15 cellular contexts compared by ENCODE assay signal in the genomic region with DNA sequence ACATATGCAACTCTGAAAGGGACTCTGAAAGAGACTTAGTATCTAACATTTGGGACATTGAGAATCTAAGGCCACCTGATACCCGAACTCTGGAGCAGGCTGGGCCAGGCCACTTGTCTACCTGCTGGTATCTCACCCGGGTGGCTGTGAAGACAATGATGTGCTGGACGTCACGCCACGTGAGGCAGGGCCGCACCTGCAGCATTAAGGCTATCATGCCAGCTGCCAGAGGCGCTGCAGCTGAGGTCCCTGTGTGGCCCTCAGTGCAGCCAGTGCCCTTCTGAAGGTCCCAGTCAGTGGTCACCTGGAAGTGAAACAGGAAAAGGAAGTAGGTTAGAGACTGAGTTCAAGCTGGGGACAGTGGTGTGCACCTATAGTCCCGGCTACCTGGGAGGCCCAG. TPM values are rescaled to one million over a fixed set of nuclear protein-coding genes. Genes with fewer than 3 reads are reported as not detected.
DNase-seq lines count a peak whose midpoint lies in the region; ATAC-seq and TF ChIP-seq lines count a peak whose summit lies in the region.
"Had no signal": no experiment of that assay in that cellular context is flagged by ENCODE, and none has a peak within 500 bp of the region (broad histone marks: within the 10 kb centered on the region; RNA-seq: fewer than 3 reads in every experiment).

No MANE protein-coding gene starts in this region.

- peak overlapping the region; percentile 18 for H3K27ac ChIP-seq in duodenal mucosa (ENCODE audit: low read depth, low read length)
- H3K27ac ChIP-seq in tibial nerve, result peak overlapping the region; percentile 75 to 93 (median 87)
- H3K27ac ChIP-seq: PC-9 had no signal

- H3K4me1 ChIP-seq in duodenal mucosa (ENCODE audit: control insufficient read depth in 1 of 2, insufficient read depth in 2 of 2, low read length in 2 of 2), result peaks cover 29 to 51% of the 10 kb centered on the region in 2 donors
- peaks cover 10 to 87% (median 44%) of the 10 kb centered on the region in 4 donors for H3K4me1 ChIP-seq in tibial nerve

- no peak overlapping the region for H3K9ac ChIP-seq in duodenal mucosa (ENCODE audit: low read depth in 1 of 2, low read length in 2 of 2)

- peaks cover 15 to 26% of the 10 kb centered on the region in 2 donors for H3K36me3 Mint-ChIP-seq in activated T-cell treated with anti-CD3 and anti-CD28 coated beads, Interleukin-2, amount 50 U/mL, for 72 hours (ENCODE audit: insufficient read depth in 2 of 2)
- peaks cover 23% of the 10 kb centered on the region for H3K36me3 Mint-ChIP-seq in osteocyte (ENCODE audit: unreplicated experiment)

- ATAC-seq in activated T-cell treated with anti-CD3 and anti-CD28 coated beads, Interleukin-2, amount 50 U/mL, for 72 hours (replicated peaks in 1 of 2), result no peak
- ATAC-seq: left lobe of liver had no signal

- no peak for TF ChIP-seq POLR2A in tibial nerve (IDR thresholded peaks at IDR 0.05)

- H3K27me3 Mint-ChIP-seq in activated T-cell treated with anti-CD3 and anti-CD28 coated beads, Interleukin-2, amount 50 U/mL, for 72 hours (ENCODE audit: low read depth), result no peaks in the 10 kb centered on the region
- no peaks in the 10 kb centered on the region for H3K27me3 Mint-ChIP-seq in osteocyte (ENCODE audit: unreplicated experiment)
- H3K27me3 Mint-ChIP-seq: activated naive CD4-positive, alpha-beta T cell treated with anti-CD3 and anti-CD28 coated beads, Interleukin-2, amount 50 U/mL, for 24 hours; CD4-positive, CD25-positive, alpha-beta regulatory T cell had no signal

- TF ChIP-seq CTCF in osteocyte (IDR thresholded peaks at IDR 0.05) (no peak), tibial nerve (IDR thresholded peaks at IDR 0.05) (no peak)

- H3K27me3 ChIP-seq in duodenal mucosa (ENCODE audit: control insufficient read depth in 1 of 2, insufficient read depth in 2 of 2, low read length in 2 of 2) (no peaks in the 10 kb centered on the region), tibial nerve (no peaks in the 10 kb centered on the region)

- TF ChIP-seq EP300 in tibial nerve (IDR thresholded peaks at IDR 0.05), result no peak

- no peaks in the 10 kb centered on the region for H3K9me3 Mint-ChIP-seq in activated T-cell treated with anti-CD3 and anti-CD28 coated beads, Interleukin-2, amount 50 U/mL, for 72 hours
- H3K9me3 Mint-ChIP-seq in osteocyte (ENCODE audit: unreplicated experiment), result no peaks in the 10 kb centered on the region
- H3K9me3 Mint-ChIP-seq: activated naive CD4-positive, alpha-beta T cell treated with anti-CD3 and anti-CD28 coated beads, Interleukin-2, amount 50 U/mL, for 24 hours; CD4-positive, CD25-positive, alpha-beta regulatory T cell had no signal

- no peak overlapping the region for H3K4me3 Mint-ChIP-seq in activated T-cell treated with anti-CD3 and anti-CD28 coated beads, Interleukin-2, amount 50 U/mL, for 72 hours
- H3K4me3 Mint-ChIP-seq in osteocyte (ENCODE audit: unreplicated experiment), result no peak overlapping the region
- H3K4me3 Mint-ChIP-seq: activated naive CD4-positive, alpha-beta T cell treated with anti-CD3 and anti-CD28 coated beads, Interleukin-2, amount 50 U/mL, for 24 hours; CD4-positive, CD25-positive, alpha-beta regulatory T cell had no signal

- H3K4me3 ChIP-seq in duodenal mucosa (ENCODE audit: low read depth in 1 of 2, low read length in 2 of 2), result no peak overlapping the region
- no peak overlapping the region for H3K4me3 ChIP-seq in tibial nerve
- H3K4me3 ChIP-seq: PC-9 had no signal

- no peak for DNase-seq in activated T-cell treated with anti-CD3 and anti-CD28 coated beads, Interleukin-2, amount 50 U/mL, for 72 hours
- DNase-seq in activated T-cell treated with anti-CD3 and anti-CD28 coated beads for 4 hours (no peak), osteocyte (ENCODE audit: extremely low spot score, unreplicated experiment) (no peak), tibial nerve (ENCODE audit: low spot score in 2 of 2) (no peak), NCI-H1930 (lab: John Stamatoyannopoulos, UW) (no peak), SW480 (ENCODE audit: low spot score) (no peak), dermis blood vessel endothelial cell (no peak)
- DNase-seq: CD4-positive, CD25-positive, alpha-beta regulatory T cell; DND-41; NCI-H2081 treated with DMSO at 0.1 percent for 48 hours; NCI-H69; PC-9 had no signal

- H3K36me3 ChIP-seq in duodenal mucosa (ENCODE audit: control insufficient read depth in 1 of 2, insufficient read depth in 2 of 2, low read length in 2 of 2), result peaks cover 55 to 81% of the 10 kb centered on the region in 2 donors
- H3K36me3 ChIP-seq in tibial nerve, result peaks cover 0 to 63% (median 16%) of the 10 kb centered on the region in 3 donors

- peak overlapping the region; percentile 68 for H3K27ac Mint-ChIP-seq in activated T-cell treated with anti-CD3 and anti-CD28 coated beads, Interleukin-2, amount 50 U/mL, for 72 hours
- H3K27ac Mint-ChIP-seq in osteocyte (ENCODE audit: unreplicated experiment), result peak overlapping the region; percentile 50

- WGBS in tibial nerve, 2 donors, result 89 to 97% methylated on average over 6 to 8 of the region's 8 CpGs

- no peaks in the 10 kb centered on the region for H3K4me1 Mint-ChIP-seq in activated T-cell treated with anti-CD3 and anti-CD28 coated beads, Interleukin-2, amount 50 U/mL, for 72 hours (ENCODE audit: low read depth)
- peaks cover 62% of the 10 kb centered on the region for H3K4me1 Mint-ChIP-seq in osteocyte (ENCODE audit: unreplicated experiment)

- no peaks in the 10 kb centered on the region for H3K9me3 ChIP-seq in duodenal mucosa (ENCODE audit: control insufficient read depth in 1 of 2, low read length in 2 of 2)
- no peaks in the 10 kb centered on the region for H3K9me3 ChIP-seq in tibial nerve

RNA-seq across cellular contexts. Expression of gene PCSK7, which starts 12.4 kb away (rescaled TPM):
- total RNA-seq in activated T-cell treated with anti-CD3 and anti-CD28 coated beads, Interleukin-2, amount 50 U/mL, for 72 hours, result 100 to 1,000 TPM; 139 to 147 TPM
- total RNA-seq in osteocyte (57.5 and 65.0 TPM in 2 replicates), tibial nerve (10 to 100 TPM; 45.4 to 94.5 (median 71.6) TPM), dermis blood vessel endothelial cell (54.1 and 63.5 TPM in 2 replicates)

RNA-seq across cellular contexts. Expression of gene RNF214, which starts 13.0 kb away (rescaled TPM):
- total RNA-seq in activated T-cell treated with anti-CD3 and anti-CD28 coated beads, Interleukin-2, amount 50 U/mL, for 72 hours, result 10 to 100 TPM; 30.7 to 33.5 TPM
- total RNA-seq in osteocyte, result 32.8 and 34.2 TPM in 2 replicates
- total RNA-seq in tibial nerve, result 10 to 100 TPM; 10.8 to 16.6 (median 12.8) TPM
- 10.6 and 12.3 TPM in 2 replicates for total RNA-seq in dermis blood vessel endothelial cell

RNA-seq across cellular contexts. Expression of gene TAGLN, which starts 20.3 kb away (rescaled TPM):
- total RNA-seq in activated T-cell treated with anti-CD3 and anti-CD28 coated beads, Interleukin-2, amount 50 U/mL, for 72 hours, result 1 to 10 TPM; 7.2 to 8.9 TPM
- total RNA-seq in osteocyte (711 and 715 TPM in 2 replicates), tibial nerve (1,000 to 10,000 TPM; 1,525 to 3,984 (median 2,307) TPM), dermis blood vessel endothelial cell (11.4 and 31.3 TPM in 2 replicates)

RNA-seq across cellular contexts. Expression of gene SIDT2, which starts 40.9 kb away (rescaled TPM):
- 10 to 100 TPM; 32.0 to 40.3 TPM for total RNA-seq in activated T-cell treated with anti-CD3 and anti-CD28 coated beads, Interleukin-2, amount 50 U/mL, for 72 hours
- total RNA-seq in osteocyte, result 65.5 and 67.3 TPM in 2 replicates
- 100 to 1,000 TPM in 3 of 4 donors, 10 to 100 TPM in 1; 72.6 to 132 (median 125) TPM for total RNA-seq in tibial nerve
- 10.4 and 19.5 TPM in 2 replicates for total RNA-seq in dermis blood vessel endothelial cell

Comparison
In these comparisons a context has a peak if more than half of its experiments do, and no peak if none do; other contexts are left out.
1. RNA of gene TAGLN, which starts 20.3 kb away (total RNA-seq): 1,525 to 3,984 TPM in tibial nerve and 711 to 715 TPM in osteocyte; 11.4 to 31.3 TPM in dermis blood vessel endothelial cell and 7.2 to 8.9 TPM in activated T-cell treated with anti-CD3 and anti-CD28 coated beads, Interleukin-2, amount 50 U/mL, for 72 hours; every median in the first group is over 10 times any median in the second.